ENCODE assay signal across 10 cellular contexts in genomic region chr6:129707882-129708495, GRCh38. TPM values are rescaled to one million over a fixed set of nuclear protein-coding genes. Genes with fewer than 3 reads are reported as not detected.
A peak's percentile ranks its signal among the peaks of the same experiment; 100 is the strongest.
DNase-seq lines count a peak whose midpoint lies in the region; ATAC-seq, FAIRE-seq and TF ChIP-seq lines count a peak whose summit lies in the region.
"Had no signal": no experiment of that assay in that cellular context is flagged by ENCODE, and none has a peak within 500 bp of the region (broad histone marks: within the 10 kb centered on the region; RNA-seq: fewer than 3 reads in every experiment).

No MANE protein-coding gene starts in this region.

- WGBS in GM12878 (ENCODE audit: insufficient coverage, insufficient replicate concordance, low lambda C conversion rate, missing lambda C conversion rate): 83% methylated on average over 8 of the region's 8 CpGs
- WGBS in thyroid gland, 2 donors: 48 to 58% methylated on average over 8 of the region's 8 CpGs

- no peak for DNase-seq in T-helper 1 cell
- no peak for DNase-seq in GM12878 (ENCODE audit: low read depth, low spot score)
- no peak for DNase-seq in lower lobe of right lung
- DNase-seq in thyroid gland: peak; percentile 50 to 71
- no peak for DNase-seq in neural progenitor cell (ENCODE audit: low spot score)
- DNase-seq: NCI-H1436 had no signal

- H4K20me1 ChIP-seq in GM12878 (ENCODE audit: control insufficient read depth, insufficient read depth): no peaks in the 10 kb centered on the region
- no peaks in the 10 kb centered on the region for H4K20me1 ChIP-seq in neural progenitor cell (ENCODE audit: low read depth)

- peaks cover 14% of the 10 kb centered on the region for H3K36me3 Mint-ChIP-seq in T-helper 1 cell treated with Interleukin-12 subunit alpha and Interleukin-12 subunit beta and Interleukin-4 antibody, amounts not matched to agents 30 μg/mL and 1 μg/mL, for 36 hours (ENCODE audit: low read depth)
- no peaks in the 10 kb centered on the region for H3K36me3 Mint-ChIP-seq in neural progenitor cell

- FAIRE-seq in GM12878 (lab: Jason Lieb, UNC): no peak
- FAIRE-seq: A204.1 had no signal

- TF ChIP-seq CTCF in GM12878 (IDR thresholded peaks at IDR 0.05 in 2 of 3, conservative IDR thresholded peaks at IDR 0.05 in 1 of 3; ENCODE audit: control insufficient read depth in 2 of 3, extremely low read depth in 1 of 3, insufficient read depth in 1 of 3, low read depth in 3 of 3, low read length in 3 of 3) (no peak), lower lobe of right lung (IDR thresholded peaks at IDR 0.05) (no peak), thyroid gland (IDR thresholded peaks at IDR 0.05) (no peak), neural progenitor cell (IDR thresholded peaks at IDR 0.05) (no peak)

- H3K36me3 ChIP-seq in GM12878 (ENCODE audit: control insufficient read depth in 2 of 2, insufficient read depth in 2 of 2, low read length in 1 of 2) (no peaks in the 10 kb centered on the region; a peak in 1 of 4 replicates), lower lobe of right lung (no peaks in the 10 kb centered on the region), thyroid gland (no peaks in the 10 kb centered on the region), neural progenitor cell (no peaks in the 10 kb centered on the region)

- SMC1A ChIA-PET in GM12878 (lab: Charles Lee; ENCODE audit: uncharacterized antibody, unreplicated experiment): interaction anchor here (0.6 to 17.6 kb wide), 16 partner anchors 8 to 313 kb away, joined by 3 to 434 read pairs (median 8); no protein-coding TSS in a partner anchor

- no TSS peak for BruUV-seq in GM12878 (replicated peaks; lab: Mats Ljungman, UMichigan)

- peak overlapping the region; percentile 73 for H3K27ac ChIP-seq in GM12878 (ENCODE audit: control insufficient read depth, insufficient read depth)
- peak overlapping the region; percentile 84 for H3K27ac ChIP-seq in lower lobe of right lung
- peak overlapping the region; percentile 37 to 90 (median 83) for H3K27ac ChIP-seq in thyroid gland
- H3K27ac ChIP-seq in neural progenitor cell: no peak overlapping the region

- in situ Hi-C loops in GM12878 (cut with MboI): no loop called here

- H3K4me2 ChIP-seq in GM12878 (ENCODE audit: control insufficient read depth, insufficient read depth) (peak overlapping the region; percentile 98), neural progenitor cell (no peak overlapping the region)

- RAD21 ChIA-PET in GM12878 (lab: Charles Lee; ENCODE audit: unreplicated experiment): interaction anchor here (0.7 to 12.3 kb wide), 18 partner anchors 7 to 314 kb away, joined by 3 to 189 read pairs (median 6); no protein-coding TSS in a partner anchor

- no peak for TF ChIP-seq POLR2A in GM12878 (IDR thresholded peaks at IDR 0.05; ENCODE audit: low read depth, low read length)
- TF ChIP-seq POLR2A in thyroid gland (IDR thresholded peaks at IDR 0.05): no peak

- H2AFZ ChIP-seq in GM12878 (ENCODE audit: control insufficient read depth, low read depth, low read length) (no peak overlapping the region), neural progenitor cell (replicated peaks) (no peak overlapping the region)

- H3K27ac Mint-ChIP-seq in T-helper 1 cell treated with Interleukin-12 subunit alpha and Interleukin-12 subunit beta and Interleukin-4 antibody, amounts not matched to agents 30 μg/mL and 1 μg/mL, for 36 hours: peak overlapping the region; percentile 13
- no peak overlapping the region for H3K27ac Mint-ChIP-seq in neural progenitor cell

- H3F3A ChIP-seq in neural progenitor cell (ENCODE audit: low read depth): peaks cover 16% of the 10 kb centered on the region

- CTCF ChIA-PET in GM12878 (lab: Yijun Ruan, JAX): interaction anchor here (0.8 to 11.3 kb wide), 12 partner anchors 8 to 208 kb away, joined by 3 to 117 read pairs (median 10); no protein-coding TSS in a partner anchor

- peaks cover 24% of the 10 kb centered on the region for H3K4me1 ChIP-seq in GM12878 (ENCODE audit: control insufficient read depth, insufficient read depth, low read length)
- peaks cover 40% of the 10 kb centered on the region for H3K4me1 ChIP-seq in lower lobe of right lung
- peaks cover 15 to 29% of the 10 kb centered on the region in 2 donors for H3K4me1 ChIP-seq in thyroid gland
- peaks cover 20% of the 10 kb centered on the region for H3K4me1 ChIP-seq in neural progenitor cell

- H3K4me1 Mint-ChIP-seq in T-helper 1 cell treated with Interleukin-12 subunit alpha and Interleukin-12 subunit beta and Interleukin-4 antibody, amounts not matched to agents 30 μg/mL and 1 μg/mL, for 36 hours (ENCODE audit: low read depth): peaks cover 38% of the 10 kb centered on the region
- peaks cover 34% of the 10 kb centered on the region for H3K4me1 Mint-ChIP-seq in neural progenitor cell

- no peak overlapping the region for H3K4me3 Mint-ChIP-seq in T-helper 1 cell treated with Interleukin-12 subunit alpha and Interleukin-12 subunit beta and Interleukin-4 antibody, amounts not matched to agents 30 μg/mL and 1 μg/mL, for 36 hours
- H3K4me3 Mint-ChIP-seq in neural progenitor cell: no peak overlapping the region

- ATAC-seq in GM12878 (peak; percentile 16), lower lobe of right lung (no peak), HG02852 (IDR thresholded peaks at IDR 0.05; ENCODE audit: unreplicated experiment) (no peak), GM21723 (IDR thresholded peaks at IDR 0.05; ENCODE audit: unreplicated experiment) (no peak)

- H3K79me2 ChIP-seq in GM12878 (ENCODE audit: control insufficient read depth, insufficient read depth, low read length) (peaks cover 72% of the 10 kb centered on the region), neural progenitor cell (ENCODE audit: low read depth) (no peaks in the 10 kb centered on the region)

- peak overlapping the region; percentile 94 for H3K4me3 ChIP-seq in GM12878
- peak overlapping the region; percentile 67 for H3K4me3 ChIP-seq in lower lobe of right lung
- peak overlapping the region in 1 of 3 donors; percentile 44 for H3K4me3 ChIP-seq in thyroid gland (replicated peaks in 1 of 3)
- no peak overlapping the region for H3K4me3 ChIP-seq in neural progenitor cell

- intact Hi-C loops in GM12878 (cut with micrococcal nuclease; ENCODE audit: unreplicated experiment): loop anchor here (5.0 kb wide), 1 partner anchor 86 kb away; no protein-coding TSS in a partner anchor
- intact Hi-C loops in lower lobe of right lung (cut with DNase I): no loop called here
- intact Hi-C loops in thyroid gland (cut with DNase I): no loop called here

- TF ChIP-seq RAD21 in GM12878 (IDR thresholded peaks at IDR 0.05; ENCODE audit: insufficient read depth, low read depth, low read length): no peak

- H3K9me3 ChIP-seq in GM12878 (replicated peaks; ENCODE audit: control insufficient read depth, insufficient read depth, low read length) (no peaks in the 10 kb centered on the region; the same call in 2 of the 3 replicates), lower lobe of right lung (no peaks in the 10 kb centered on the region), thyroid gland (no peaks in the 10 kb centered on the region), neural progenitor cell (ENCODE audit: low read depth) (no peaks in the 10 kb centered on the region)

- H3K27me3 ChIP-seq in GM12878 (replicated peaks in 1 of 2; ENCODE audit: control insufficient read depth in 2 of 2, insufficient read depth in 2 of 2, low read length in 1 of 2) (no peaks in the 10 kb centered on the region), lower lobe of right lung (ENCODE audit: low read depth) (no peaks in the 10 kb centered on the region), thyroid gland (no peaks in the 10 kb centered on the region), neural progenitor cell (no peaks in the 10 kb centered on the region)

- H3K27me3 Mint-ChIP-seq in T-helper 1 cell treated with Interleukin-12 subunit alpha and Interleukin-12 subunit beta and Interleukin-4 antibody, amounts not matched to agents 30 μg/mL and 1 μg/mL, for 36 hours (ENCODE audit: low read depth): peaks cover 4% of the 10 kb centered on the region
- H3K27me3 Mint-ChIP-seq in neural progenitor cell (ENCODE audit: insufficient read depth, low read depth): peaks cover 14% of the 10 kb centered on the region

- no peak for TF ChIP-seq EP300 in GM12878 (IDR thresholded peaks at IDR 0.05; ENCODE audit: borderline replicate concordance in 1 of 2, control insufficient read depth in 1 of 2, low read depth in 2 of 2, low read length in 2 of 2)

- POLR2A ChIA-PET in GM12878 (lab: Charles Lee): interaction anchor here (0.6 to 8.6 kb wide), 9 partner anchors 8 to 175 kb away, joined by 3 to 115 read pairs (median 17); no protein-coding TSS in a partner anchor

- peak overlapping the region; percentile 79 for H3K9ac ChIP-seq in GM12878 (ENCODE audit: control insufficient read depth, insufficient read depth, low read length)
- H3K9ac ChIP-seq in neural progenitor cell: no peak overlapping the region

- H3K9me3 Mint-ChIP-seq in T-helper 1 cell treated with Interleukin-12 subunit alpha and Interleukin-12 subunit beta and Interleukin-4 antibody, amounts not matched to agents 30 μg/mL and 1 μg/mL, for 36 hours: no peaks in the 10 kb centered on the region
- H3K9me3 Mint-ChIP-seq in neural progenitor cell: no peaks in the 10 kb centered on the region

RNA-seq across cellular contexts. Expression of gene ARHGAP18, which starts 2.0 kb away (rescaled TPM):
- total RNA-seq in GM12878 (2013; cell fraction: nucleolus; rRNA removed): 71.9 and 73.5 TPM in 2 replicates
- total RNA-seq in GM12878 (2014; rRNA removed): 32.4 and 39.0 TPM in 2 replicates
- total RNA-seq in GM12878 (2014; rRNA removed; fragmentation: Illumina TruSeq; extraction: Trizol): 52.1 and 52.2 TPM in 2 replicates
- total RNA-seq in GM12878 (2021): 32.3 and 35.0 TPM in 2 replicates
- polyA plus RNA-seq in GM12878 (2011; ENCODE audit: low read depth): 11.8 TPM
- 37.7 and 62.0 TPM in 2 replicates for polyA plus RNA-seq in GM12878 (2011; rRNA removed)
- polyA plus RNA-seq in GM12878 (2011; cell fraction: cytosol; rRNA removed): 12.4 and 14.5 TPM in 2 replicates
- 14.1 and 17.3 TPM in 2 replicates for polyA plus RNA-seq in GM12878 (2011; cell fraction: nucleus; rRNA removed)
- polyA plus RNA-seq in GM12878 (2012): 20.8 and 37.4 TPM in 2 replicates
- polyA plus RNA-seq in GM12878 (2014; fragmentation: Illumina TruSeq; extraction: Trizol): 37.5 and 45.8 TPM in 2 replicates
- 10 to 100 TPM; 24.9 to 28.0 TPM for polyA plus RNA-seq in GM12878 (2014; fragmentation: Nextera tagmentation; extraction: Ambion mirVana)
- 14.8 and 18.2 TPM in 2 replicates for polyA plus RNA-seq in GM12878 (2014; rRNA removed)
- polyA plus RNA-seq in GM12878 (2016; fragmentation: Nextera tagmentation; extraction: Ambion mirVana): 10 to 100 TPM; 29.7 to 31.1 TPM
- 37.0 and 39.1 TPM in 2 replicates for polyA minus RNA-seq in GM12878 (2011; rRNA and poly(A)+ RNA removed)
- polyA minus RNA-seq in GM12878 (2011; cell fraction: cytosol; rRNA and poly(A)+ RNA removed): 17.6 and 19.8 TPM in 2 replicates
- 38.1 and 42.7 TPM in 2 replicates for polyA minus RNA-seq in GM12878 (2011; cell fraction: nucleus; rRNA and poly(A)+ RNA removed)
- 57.9 TPM for total RNA-seq in lower lobe of right lung
- total RNA-seq in thyroid gland: 10 to 100 TPM; 26.5 to 31.6 (median 28.3) TPM
- 3.1 and 3.9 TPM in 2 replicates for total RNA-seq in neural progenitor cell (ENCODE audit: low replicate concordance)

Comparison
In these comparisons a context has a peak if more than half of its experiments do, and no peak if none do; other contexts are left out.
1. DNase-seq: peak in thyroid gland (2 of 2); none in T-helper 1 cell (0 of 5), GM12878 (single experiment), lower lobe of right lung (single experiment) and neural progenitor cell (single experiment).